39 cellular contexts compared by ENCODE assay signal in genomic region chr19:3807131-3807480, GRCh38. TPM values are rescaled to one million over a fixed set of nuclear protein-coding genes. Genes with fewer than 3 reads are reported as not detected.
"Had no signal": no experiment of that assay in that cellular context is flagged by ENCODE, and none has a peak within 500 bp of the region (broad histone marks: within the 10 kb centered on the region; RNA-seq: fewer than 3 reads in every experiment).

No MANE protein-coding gene starts in this region.

- H3K9me3 ChIP-seq: adrenal gland, body of pancreas, esophagus squamous epithelium, gastroesophageal sphincter had no signal

- H3K4me3 ChIP-seq: adrenal gland, body of pancreas, esophagus squamous epithelium, gastroesophageal sphincter had no signal

- ATAC-seq: activated CD4-positive, alpha-beta T cell treated with anti-CD3 and anti-CD28 coated beads for 36 hours; activated CD8-positive, alpha-beta memory T cell treated with anti-CD3 and anti-CD28 coated beads, Interleukin-2, amount 10 ng/mL, durations not matched to agents 7 days and 5 days; activated CD8-positive, alpha-beta T cell treated with anti-CD3 and anti-CD28 coated beads, Interleukin-2, amount 10 ng/mL, durations not matched to agents 7 days and 5 days; activated naive CD8-positive, alpha-beta T cell treated with anti-CD3 and anti-CD28 coated beads, Interleukin-2, amount 50 U/mL, for 24 hours; body of pancreas; gastroesophageal sphincter had no signal

- H3K36me3 Mint-ChIP-seq: activated CD4-positive, alpha-beta memory T cell treated with anti-CD3 and anti-CD28 coated beads for 36 hours; activated CD8-positive, alpha-beta memory T cell treated with anti-CD3 and anti-CD28 coated beads, Interleukin-2, amount 10 ng/mL, durations not matched to agents 7 days and 5 days; activated naive CD4-positive, alpha-beta T cell treated with anti-CD3 and anti-CD28 coated beads, Interleukin-2, amount 50 U/mL, for 24 hours; activated naive CD8-positive, alpha-beta T cell treated with anti-CD3 and anti-CD28 coated beads for 36 hours had no signal

- H3K9me3 Mint-ChIP-seq: activated naive CD4-positive, alpha-beta T cell treated with anti-CD3 and anti-CD28 coated beads, Interleukin-2, amount 50 U/mL, for 24 hours; activated naive CD8-positive, alpha-beta T cell treated with anti-CD3 and anti-CD28 coated beads for 36 hours; activated naive CD8-positive, alpha-beta T cell treated with anti-CD3 and anti-CD28 coated beads, Interleukin-2, amount 50 U/mL, for 24 hours; activated T-helper 2 cell treated with anti-CD3 and anti-CD28 coated beads, Interferon-gamma antibody, Interleukin-2, Interleukin-4, amounts not matched to agents 10 μg/mL and 5 μg/mL and 100 μg/mL, durations not matched to agents 14 hours and 24 hours and 36 hours; effector memory CD8-positive, alpha-beta T cell had no signal

- H3K4me3 Mint-ChIP-seq: activated CD4-positive, alpha-beta memory T cell treated with anti-CD3 and anti-CD28 coated beads for 36 hours; activated CD4-positive, alpha-beta T cell treated with anti-CD3 and anti-CD28 coated beads for 36 hours; activated CD4-positive, alpha-beta T cell treated with anti-CD3 and anti-CD28 coated beads, Interleukin-2, amount 10 ng/mL, durations not matched to agents 24 days and 14 days; activated CD8-positive, alpha-beta memory T cell treated with anti-CD3 and anti-CD28 coated beads, Interleukin-2, amount 10 ng/mL, durations not matched to agents 7 days and 5 days; activated CD8-positive, alpha-beta T cell treated with anti-CD3 and anti-CD28 coated beads, Interleukin-2, amount 10 ng/mL, durations not matched to agents 7 days and 5 days; activated naive CD4-positive, alpha-beta T cell treated with anti-CD3 and anti-CD28 coated beads for 36 hours; activated naive CD4-positive, alpha-beta T cell treated with anti-CD3 and anti-CD28 coated beads, Interleukin-2, amount 50 U/mL, for 24 hours; activated naive CD8-positive, alpha-beta T cell treated with anti-CD3 and anti-CD28 coated beads for 36 hours; activated naive CD8-positive, alpha-beta T cell treated with anti-CD3 and anti-CD28 coated beads, Interleukin-2, amount 50 U/mL, for 24 hours; activated T-helper 1 cell treated with anti-CD3 and anti-CD28 coated beads, Interleukin-12 subunit alpha, Interleukin-12 subunit beta, Interleukin-2, Interleukin-4 antibody, amounts not matched to agents 30 ng/mL and 10 ng/mL and 1 ng/mL, durations not matched to agents 14 hours and 24 hours and 36 hours had no signal

- DNase-seq: activated CD4-positive, alpha-beta memory T cell treated with anti-CD3 and anti-CD28 coated beads for 36 hours; activated CD4-positive, alpha-beta T cell treated with anti-CD3 and anti-CD28 coated beads for 36 hours; activated CD4-positive, alpha-beta T cell treated with anti-CD3 and anti-CD28 coated beads, Interleukin-2, amount 10 ng/mL, durations not matched to agents 24 days and 14 days; activated CD4-positive, CD25-positive, alpha-beta regulatory T cell; activated CD4-positive, CD25-positive, alpha-beta regulatory T cell treated with anti-CD3 and anti-CD28 coated beads, Interleukin-2, amount 50 U/mL, for 72 hours; activated CD8-positive, alpha-beta memory T cell treated with anti-CD3 and anti-CD28 coated beads, Interleukin-2, amount 10 ng/mL, durations not matched to agents 7 days and 5 days; activated CD8-positive, alpha-beta memory T cell treated with anti-CD3 and anti-CD28 coated beads, Interleukin-2, amount 50 U/mL, for 4 hours; activated CD8-positive, alpha-beta T cell treated with anti-CD3 and anti-CD28 coated beads, Interleukin-2, amount 10 ng/mL, durations not matched to agents 7 days and 5 days; activated effector memory CD4-positive, alpha-beta T cell treated with anti-CD3 and anti-CD28 coated beads, Interleukin-2, amount 50 U/mL, for 16 hours; activated naive CD4-positive, alpha-beta T cell treated with anti-CD3 and anti-CD28 coated beads for 36 hours; activated naive CD8-positive, alpha-beta T cell treated with anti-CD3 and anti-CD28 coated beads for 36 hours; activated naive CD8-positive, alpha-beta T cell treated with anti-CD3 and anti-CD28 coated beads, Interleukin-2, amount 50 U/mL, for 24 hours; activated T-cell treated with anti-CD3 and anti-CD28 coated beads, Interleukin-2, amount 50 U/mL, for 1 hour; activated T-cell treated with anti-CD3 and anti-CD28 coated beads, Interleukin-2, amount 50 U/mL, for 48 hours; adrenal gland; amygdala; aorta; body of pancreas; caudate nucleus; cortex of kidney; dermis blood vessel endothelial cell; effector CD4-positive, alpha-beta T cell; effector memory CD8-positive, alpha-beta T cell; esophagus squamous epithelium; foreskin melanocyte; T-helper 2 cell had no signal

- H3K36me3 ChIP-seq: adrenal gland, esophagus squamous epithelium, gastroesophageal sphincter had no signal

- H3K27ac ChIP-seq: adrenal gland, body of pancreas, epithelial cell of prostate, esophagus squamous epithelium, gastroesophageal sphincter had no signal

- H3K27me3 Mint-ChIP-seq: activated CD4-positive, alpha-beta memory T cell treated with anti-CD3 and anti-CD28 coated beads for 36 hours; activated CD4-positive, alpha-beta T cell treated with anti-CD3 and anti-CD28 coated beads for 36 hours; activated CD8-positive, alpha-beta memory T cell treated with anti-CD3 and anti-CD28 coated beads, Interleukin-2, amount 10 ng/mL, durations not matched to agents 7 days and 5 days; activated naive CD4-positive, alpha-beta T cell treated with anti-CD3 and anti-CD28 coated beads, Interleukin-2, amount 50 U/mL, for 24 hours; activated naive CD8-positive, alpha-beta T cell treated with anti-CD3 and anti-CD28 coated beads for 36 hours; effector memory CD8-positive, alpha-beta T cell had no signal

- H3K4me1 ChIP-seq: adrenal gland, body of pancreas, gastroesophageal sphincter had no signal

- H3K27ac Mint-ChIP-seq: activated CD4-positive, alpha-beta T cell treated with anti-CD3 and anti-CD28 coated beads for 36 hours; activated CD4-positive, alpha-beta T cell treated with anti-CD3 and anti-CD28 coated beads, Interleukin-2, amount 10 ng/mL, durations not matched to agents 24 days and 14 days; activated CD8-positive, alpha-beta memory T cell treated with anti-CD3 and anti-CD28 coated beads, Interleukin-2, amount 10 ng/mL, durations not matched to agents 7 days and 5 days; activated naive CD4-positive, alpha-beta T cell treated with anti-CD3 and anti-CD28 coated beads for 36 hours; activated naive CD4-positive, alpha-beta T cell treated with anti-CD3 and anti-CD28 coated beads, Interleukin-2, amount 50 U/mL, for 24 hours; activated naive CD8-positive, alpha-beta T cell treated with anti-CD3 and anti-CD28 coated beads for 36 hours; activated naive CD8-positive, alpha-beta T cell treated with anti-CD3 and anti-CD28 coated beads, Interleukin-2, amount 50 U/mL, for 24 hours; activated T-helper 2 cell treated with anti-CD3 and anti-CD28 coated beads, Interferon-gamma antibody, Interleukin-2, Interleukin-4, amounts not matched to agents 10 μg/mL and 5 μg/mL and 100 μg/mL, durations not matched to agents 14 hours and 24 hours and 36 hours had no signal

RNA-seq across cellular contexts. Expression of gene MATK, which starts 20.9 kb away (rescaled TPM):
- total RNA-seq: chondrocyte, endothelial cell of umbilical vein, fibroblast of villous mesenchyme, glomerular endothelial cell had no signal
- polyA plus RNA-seq: endothelial cell of umbilical vein, fibroblast of lung had no signal

RNA-seq across cellular contexts. Expression of gene RAX2, which starts 35.1 kb away (rescaled TPM):
- total RNA-seq: activated CD4-positive, alpha-beta memory T cell treated with anti-CD3 and anti-CD28 coated beads for 36 hours; activated CD4-positive, alpha-beta T cell treated with anti-CD3 and anti-CD28 coated beads for 36 hours; activated CD4-positive, alpha-beta T cell treated with anti-CD3 and anti-CD28 coated beads, Interleukin-2, amount 10 ng/mL, durations not matched to agents 24 days and 14 days; activated CD8-positive, alpha-beta memory T cell treated with anti-CD3 and anti-CD28 coated beads for 36 hours; activated CD8-positive, alpha-beta memory T cell treated with anti-CD3 and anti-CD28 coated beads, Interleukin-2, amount 10 ng/mL, durations not matched to agents 7 days and 5 days; activated CD8-positive, alpha-beta T cell treated with anti-CD3 and anti-CD28 coated beads, Interleukin-2, amount 10 ng/mL, durations not matched to agents 7 days and 5 days; activated naive CD4-positive, alpha-beta T cell treated with anti-CD3 and anti-CD28 coated beads for 36 hours; activated naive CD8-positive, alpha-beta T cell treated with anti-CD3 and anti-CD28 coated beads for 36 hours; activated T-helper 1 cell treated with anti-CD3 and anti-CD28 coated beads, Interleukin-12 subunit alpha, Interleukin-12 subunit beta, Interleukin-2, Interleukin-4 antibody, amounts not matched to agents 30 ng/mL and 10 ng/mL and 1 ng/mL, durations not matched to agents 14 hours and 24 hours and 36 hours; activated T-helper 2 cell treated with anti-CD3 and anti-CD28 coated beads, Interferon-gamma antibody, Interleukin-2, Interleukin-4, amounts not matched to agents 10 μg/mL and 5 μg/mL and 100 μg/mL, durations not matched to agents 14 hours and 24 hours and 36 hours; adrenal gland; aorta; body of pancreas; chondrocyte; dermis blood vessel endothelial cell; endothelial cell of umbilical vein; esophagus squamous epithelium; fibroblast of lung; fibroblast of villous mesenchyme; gastroesophageal sphincter; glomerular endothelial cell; T-helper 1 cell treated with Interleukin-12 subunit alpha and Interleukin-12 subunit beta and Interleukin-4 antibody, amounts not matched to agents 30 ng/mL and 1 ng/mL, for 36 hours had no signal
- polyA plus RNA-seq: adrenal gland, aorta, endothelial cell of umbilical vein, esophagus, fibroblast of lung had no signal
